ENCODE assay signal across 1 cellular context in the genomic region with DNA sequence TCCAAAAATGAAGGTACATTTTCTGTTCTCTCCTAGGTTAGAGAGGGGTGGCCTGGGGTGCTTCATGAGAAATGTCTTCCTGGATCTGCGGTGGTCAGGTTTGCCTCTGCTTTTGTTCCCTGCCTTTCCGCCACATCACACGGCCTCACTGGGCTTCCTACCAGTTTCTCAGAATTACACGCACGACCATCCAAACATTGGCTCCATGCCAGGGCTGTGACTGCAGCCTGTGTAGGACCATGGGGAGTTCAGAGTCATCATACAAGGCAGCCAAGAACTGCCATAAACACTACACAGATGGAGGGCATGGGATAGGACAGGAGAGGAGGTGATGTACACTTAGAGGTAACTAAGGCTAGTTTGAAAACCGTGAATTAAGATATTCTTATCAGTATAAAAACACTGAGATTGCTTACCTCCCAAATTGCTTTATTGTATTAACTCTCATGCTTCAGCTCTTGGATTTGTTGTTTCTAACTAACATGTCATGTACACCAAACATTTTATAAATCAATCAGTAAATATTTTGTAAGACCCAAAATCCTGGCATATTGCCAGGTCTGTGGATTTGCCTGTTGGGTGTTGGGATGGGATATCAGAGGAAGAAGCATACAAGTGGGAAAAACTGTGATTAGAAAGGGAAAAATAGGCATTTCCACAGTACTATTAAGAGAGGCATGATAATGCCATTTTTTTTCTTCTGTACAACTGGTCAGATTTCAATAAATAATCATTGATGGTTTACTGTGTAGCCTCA.
A peak's percentile ranks its signal among the peaks of the same experiment; 100 is the strongest.
TF ChIP-seq lines count a peak whose summit lies in the region.

No MANE protein-coding gene starts in this region.

TF ChIP-seq in K562, 482 proteins besides CTCF, POLR2A, EP300 and RAD21:
- TF ChIP-seq, protein P1, sequence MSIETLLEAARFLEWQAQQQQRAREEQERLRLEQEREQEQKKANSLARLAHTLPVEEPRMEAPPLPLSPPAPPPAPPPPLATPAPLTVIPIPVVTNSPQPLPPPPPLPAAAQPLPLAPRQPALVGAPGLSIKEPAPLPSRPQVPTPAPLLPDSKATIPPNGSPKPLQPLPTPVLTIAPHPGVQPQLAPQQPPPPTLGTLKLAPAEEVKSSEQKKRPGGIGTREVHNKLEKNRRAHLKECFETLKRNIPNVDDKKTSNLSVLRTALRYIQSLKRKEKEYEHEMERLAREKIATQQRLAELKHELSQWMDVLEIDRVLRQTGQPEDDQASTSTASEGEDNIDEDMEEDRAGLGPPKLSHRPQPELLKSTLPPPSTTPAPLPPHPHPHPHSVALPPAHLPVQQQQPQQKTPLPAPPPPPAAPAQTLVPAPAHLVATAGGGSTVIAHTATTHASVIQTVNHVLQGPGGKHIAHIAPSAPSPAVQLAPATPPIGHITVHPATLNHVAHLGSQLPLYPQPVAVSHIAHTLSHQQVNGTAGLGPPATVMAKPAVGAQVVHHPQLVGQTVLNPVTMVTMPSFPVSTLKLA (conservative IDR thresholded peaks at IDR 0.05) = no peak
- TF ChIP-seq ZNF707 (CRISPR knock-in tag; conservative IDR thresholded peaks at IDR 0.05) (no peak), CHD2 (IDR thresholded peaks at IDR 0.05; ENCODE audit: low read depth, low read length) (no peak), NFIX (CRISPR knock-in tag; IDR thresholded peaks at IDR 0.05; ENCODE audit: low read depth) (peak; percentile 74), POLR2B (IDR thresholded peaks at IDR 0.05; ENCODE audit: low read depth, partially characterized antibody) (no peak), NFIC (IDR thresholded peaks at IDR 0.05) (peak; percentile 99), CTBP1 (IDR thresholded peaks at IDR 0.05; ENCODE audit: borderline replicate concordance) (peak; percentile 19; the same call in 1 of the 2 replicates)
- TF ChIP-seq, protein P2, sequence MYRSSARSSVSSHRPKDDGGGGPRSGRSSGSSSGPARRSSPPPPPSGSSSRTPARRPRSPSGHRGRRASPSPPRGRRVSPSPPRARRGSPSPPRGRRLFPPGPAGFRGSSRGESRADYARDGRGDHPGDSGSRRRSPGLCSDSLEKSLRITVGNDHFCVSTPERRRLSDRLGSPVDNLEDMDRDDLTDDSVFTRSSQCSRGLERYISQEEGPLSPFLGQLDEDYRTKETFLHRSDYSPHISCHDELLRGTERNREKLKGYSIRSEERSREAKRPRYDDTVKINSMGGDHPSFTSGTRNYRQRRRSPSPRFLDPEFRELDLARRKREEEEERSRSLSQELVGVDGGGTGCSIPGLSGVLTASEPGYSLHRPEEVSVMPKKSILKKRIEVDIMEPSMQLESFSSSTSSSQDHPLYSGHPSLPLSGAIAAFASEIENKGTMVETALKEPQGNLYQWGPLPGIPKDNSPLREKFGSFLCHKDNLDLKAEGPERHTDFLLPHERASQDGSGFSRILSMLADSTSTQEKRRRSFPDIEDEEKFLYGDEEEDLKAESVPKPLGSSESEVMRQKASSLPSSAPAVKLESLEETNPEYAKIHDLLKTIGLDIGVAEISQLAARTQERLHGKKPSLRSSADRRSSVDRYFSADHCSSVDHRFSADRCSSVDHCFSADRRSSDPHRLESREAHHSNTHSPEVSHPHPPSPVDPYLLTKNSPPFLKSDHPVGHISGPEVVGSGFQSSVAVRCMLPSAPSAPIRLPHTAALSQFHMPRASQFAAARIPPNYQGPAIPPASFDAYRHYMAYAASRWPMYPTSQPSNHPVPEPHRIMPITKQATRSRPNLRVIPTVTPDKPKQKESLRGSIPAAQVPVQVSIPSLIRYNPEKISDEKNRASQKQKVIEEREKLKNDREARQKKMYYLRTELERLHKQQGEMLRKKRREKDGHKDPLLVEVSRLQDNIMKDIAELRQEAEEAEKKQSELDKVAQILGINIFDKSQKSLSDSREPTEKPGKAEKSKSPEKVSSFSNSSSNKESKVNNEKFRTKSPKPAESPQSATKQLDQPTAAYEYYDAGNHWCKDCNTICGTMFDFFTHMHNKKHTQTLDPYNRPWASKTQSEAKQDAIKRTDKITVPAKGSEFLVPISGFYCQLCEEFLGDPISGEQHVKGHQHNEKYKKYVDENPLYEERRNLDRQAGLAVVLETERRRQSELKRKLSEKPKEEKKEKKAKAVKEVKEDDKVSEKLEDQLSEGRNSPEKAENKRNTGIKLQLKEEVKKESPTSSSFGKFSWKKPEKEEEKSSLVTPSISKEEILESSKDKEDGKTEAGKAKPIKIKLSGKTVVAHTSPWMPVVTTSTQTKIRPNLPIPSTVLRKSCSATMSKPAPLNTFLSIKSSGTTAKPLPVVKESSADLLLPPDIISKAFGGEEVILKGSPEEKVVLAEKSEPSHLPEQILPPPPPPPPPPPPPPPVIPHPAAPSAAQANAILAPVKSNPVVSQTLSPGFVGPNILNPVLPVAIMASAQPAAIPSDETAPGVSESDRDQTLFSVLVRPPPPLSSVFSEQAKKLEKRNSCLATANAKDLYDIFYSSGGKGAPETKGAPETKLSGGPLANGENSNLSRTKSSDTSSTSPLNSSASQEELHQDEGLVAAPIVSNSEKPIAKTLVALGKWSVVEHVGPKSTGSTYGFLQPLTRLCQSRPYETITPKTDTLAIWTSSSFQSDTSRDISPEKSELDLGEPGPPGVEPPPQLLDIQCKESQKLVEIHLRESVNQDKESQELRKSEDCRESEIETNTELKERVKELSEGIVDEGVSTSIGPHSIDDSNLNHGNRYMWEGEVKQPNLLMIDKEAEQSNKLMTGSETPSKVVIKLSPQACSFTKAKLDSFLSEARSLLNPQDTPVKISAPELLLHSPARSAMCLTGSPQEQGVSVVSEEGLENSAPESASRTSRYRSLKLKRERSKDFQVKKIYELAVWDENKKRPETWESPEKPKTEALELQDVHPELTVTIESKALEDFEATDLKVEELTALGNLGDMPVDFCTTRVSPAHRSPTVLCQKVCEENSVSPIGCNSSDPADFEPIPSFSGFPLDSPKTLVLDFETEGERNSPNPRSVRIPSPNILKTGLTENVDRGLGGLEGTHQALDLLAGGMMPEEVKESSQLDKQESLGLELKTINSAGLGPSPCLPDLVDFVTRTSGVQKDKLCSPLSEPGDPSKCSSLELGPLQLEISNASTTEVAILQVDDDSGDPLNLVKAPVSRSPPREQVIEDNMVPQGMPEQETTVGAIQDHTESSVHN (IDR thresholded peaks at IDR 0.05; ENCODE audit: borderline replicate concordance in 1 of 2, low read depth in 1 of 2) = no peak
